Comparison of ENCODE assay signal across 1 cellular context in genomic region chr17:47949197-47949759, GRCh38.
TF ChIP-seq lines count a peak whose summit lies in the region.

No MANE protein-coding gene starts in this region.

TF ChIP-seq in HepG2, 621 proteins besides CTCF, POLR2A, EP300 and RAD21 (continued from another document and continues in another):
- TF ChIP-seq PAXIP1 (CRISPR knock-in tag; conservative IDR thresholded peaks at IDR 0.05) (no peak), ZNF780A (CRISPR knock-in tag; IDR thresholded peaks at IDR 0.05) (no peak), BRCA1 (CRISPR knock-in tag; IDR thresholded peaks at IDR 0.05) (no peak), TAF15 (IDR thresholded peaks at IDR 0.05; ENCODE audit: low read depth, low read length, poor library complexity, severe bottlenecking) (no peak), ZBED4 (CRISPR knock-in tag; IDR thresholded peaks at IDR 0.05; ENCODE audit: borderline replicate concordance) (peak; percentile 88), ZNF746 (CRISPR knock-in tag; IDR thresholded peaks at IDR 0.05) (peak; percentile 68), ZNF704 (CRISPR knock-in tag; IDR thresholded peaks at IDR 0.05; ENCODE audit: borderline replicate concordance) (no peak), GATA4 (IDR thresholded peaks at IDR 0.05; ENCODE audit: borderline replicate concordance, low read depth) (no peak), ZHX1 (CRISPR knock-in tag; IDR thresholded peaks at IDR 0.05; ENCODE audit: low read depth) (peak; percentile 53), SSRP1 (CRISPR knock-in tag; IDR thresholded peaks at IDR 0.05) (peak; percentile 82; the same call in 1 of the 2 replicates), NR2F6 (IDR thresholded peaks at IDR 0.05) (no peak), NR2F6 (CRISPR knock-in tag; IDR thresholded peaks at IDR 0.05) (peak; percentile 46; the same call in 1 of the 2 replicates), AKAP8 (CRISPR knock-in tag; IDR thresholded peaks at IDR 0.05) (no peak), NFATC3 (CRISPR knock-in tag; IDR thresholded peaks at IDR 0.05) (no peak), KMT2B (CRISPR knock-in tag; IDR thresholded peaks at IDR 0.05) (no peak), ZNF567 (CRISPR knock-in tag; IDR thresholded peaks at IDR 0.05; ENCODE audit: borderline replicate concordance) (no peak; the same call in 1 of the 2 replicates), CAMTA2 (CRISPR knock-in tag; IDR thresholded peaks at IDR 0.05; ENCODE audit: borderline replicate concordance) (no peak), ZNF547 (CRISPR knock-in tag; IDR thresholded peaks at IDR 0.05) (peak; percentile 80; the same call in 1 of the 2 replicates), IRF2 (CRISPR knock-in tag; IDR thresholded peaks at IDR 0.05) (peak; percentile 14; the same call in 1 of the 2 replicates), ZNF10 (CRISPR knock-in tag; IDR thresholded peaks at IDR 0.05; ENCODE audit: borderline replicate concordance, low read depth) (no peak), CREB3 (CRISPR knock-in tag; IDR thresholded peaks at IDR 0.05) (no peak), ZNF274 (CRISPR knock-in tag; IDR thresholded peaks at IDR 0.05) (peak; percentile 79), MLLT10 (CRISPR knock-in tag; IDR thresholded peaks at IDR 0.05) (no peak), BHLHE40 (IDR thresholded peaks at IDR 0.05; ENCODE audit: low read length) (no peak)
- TF ChIP-seq, protein P1, sequence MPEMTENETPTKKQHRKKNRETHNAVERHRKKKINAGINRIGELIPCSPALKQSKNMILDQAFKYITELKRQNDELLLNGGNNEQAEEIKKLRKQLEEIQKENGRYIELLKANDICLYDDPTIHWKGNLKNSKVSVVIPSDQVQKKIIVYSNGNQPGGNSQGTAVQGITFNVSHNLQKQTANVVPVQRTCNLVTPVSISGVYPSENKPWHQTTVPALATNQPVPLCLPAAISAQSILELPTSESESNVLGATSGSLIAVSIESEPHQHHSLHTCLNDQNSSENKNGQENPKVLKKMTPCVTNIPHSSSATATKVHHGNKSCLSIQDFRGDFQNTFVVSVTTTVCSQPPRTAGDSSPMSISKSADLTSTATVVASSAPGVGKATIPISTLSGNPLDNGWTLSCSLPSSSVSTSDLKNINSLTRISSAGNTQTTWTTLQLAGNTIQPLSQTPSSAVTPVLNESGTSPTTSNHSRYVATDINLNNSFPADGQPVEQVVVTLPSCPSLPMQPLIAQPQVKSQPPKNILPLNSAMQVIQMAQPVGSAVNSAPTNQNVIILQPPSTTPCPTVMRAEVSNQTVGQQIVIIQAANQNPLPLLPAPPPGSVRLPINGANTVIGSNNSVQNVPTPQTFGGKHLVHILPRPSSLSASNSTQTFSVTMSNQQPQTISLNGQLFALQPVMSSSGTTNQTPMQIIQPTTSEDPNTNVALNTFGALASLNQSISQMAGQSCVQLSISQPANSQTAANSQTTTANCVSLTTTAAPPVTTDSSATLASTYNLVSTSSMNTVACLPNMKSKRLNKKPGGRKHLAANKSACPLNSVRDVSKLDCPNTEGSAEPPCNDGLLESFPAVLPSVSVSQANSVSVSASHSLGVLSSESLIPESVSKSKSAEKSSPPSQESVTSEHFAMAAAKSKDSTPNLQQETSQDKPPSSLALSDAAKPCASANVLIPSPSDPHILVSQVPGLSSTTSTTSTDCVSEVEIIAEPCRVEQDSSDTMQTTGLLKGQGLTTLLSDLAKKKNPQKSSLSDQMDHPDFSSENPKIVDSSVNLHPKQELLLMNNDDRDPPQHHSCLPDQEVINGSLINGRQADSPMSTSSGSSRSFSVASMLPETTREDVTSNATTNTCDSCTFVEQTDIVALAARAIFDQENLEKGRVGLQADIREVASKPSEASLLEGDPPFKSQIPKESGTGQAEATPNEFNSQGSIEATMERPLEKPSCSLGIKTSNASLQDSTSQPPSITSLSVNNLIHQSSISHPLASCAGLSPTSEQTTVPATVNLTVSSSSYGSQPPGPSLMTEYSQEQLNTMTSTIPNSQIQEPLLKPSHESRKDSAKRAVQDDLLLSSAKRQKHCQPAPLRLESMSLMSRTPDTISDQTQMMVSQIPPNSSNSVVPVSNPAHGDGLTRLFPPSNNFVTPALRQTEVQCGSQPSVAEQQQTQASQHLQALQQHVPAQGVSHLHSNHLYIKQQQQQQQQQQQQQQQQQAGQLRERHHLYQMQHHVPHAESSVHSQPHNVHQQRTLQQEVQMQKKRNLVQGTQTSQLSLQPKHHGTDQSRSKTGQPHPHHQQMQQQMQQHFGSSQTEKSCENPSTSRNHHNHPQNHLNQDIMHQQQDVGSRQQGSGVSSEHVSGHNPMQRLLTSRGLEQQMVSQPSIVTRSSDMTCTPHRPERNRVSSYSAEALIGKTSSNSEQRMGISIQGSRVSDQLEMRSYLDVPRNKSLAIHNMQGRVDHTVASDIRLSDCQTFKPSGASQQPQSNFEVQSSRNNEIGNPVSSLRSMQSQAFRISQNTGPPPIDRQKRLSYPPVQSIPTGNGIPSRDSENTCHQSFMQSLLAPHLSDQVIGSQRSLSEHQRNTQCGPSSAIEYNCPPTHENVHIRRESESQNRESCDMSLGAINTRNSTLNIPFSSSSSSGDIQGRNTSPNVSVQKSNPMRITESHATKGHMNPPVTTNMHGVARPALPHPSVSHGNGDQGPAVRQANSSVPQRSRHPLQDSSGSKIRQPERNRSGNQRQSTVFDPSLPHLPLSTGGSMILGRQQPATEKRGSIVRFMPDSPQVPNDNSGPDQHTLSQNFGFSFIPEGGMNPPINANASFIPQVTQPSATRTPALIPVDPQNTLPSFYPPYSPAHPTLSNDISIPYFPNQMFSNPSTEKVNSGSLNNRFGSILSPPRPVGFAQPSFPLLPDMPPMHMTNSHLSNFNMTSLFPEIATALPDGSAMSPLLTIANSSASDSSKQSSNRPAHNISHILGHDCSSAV (CRISPR knock-in tag; IDR thresholded peaks at IDR 0.05; ENCODE audit: borderline replicate concordance): no peak
- TF ChIP-seq, protein P2, sequence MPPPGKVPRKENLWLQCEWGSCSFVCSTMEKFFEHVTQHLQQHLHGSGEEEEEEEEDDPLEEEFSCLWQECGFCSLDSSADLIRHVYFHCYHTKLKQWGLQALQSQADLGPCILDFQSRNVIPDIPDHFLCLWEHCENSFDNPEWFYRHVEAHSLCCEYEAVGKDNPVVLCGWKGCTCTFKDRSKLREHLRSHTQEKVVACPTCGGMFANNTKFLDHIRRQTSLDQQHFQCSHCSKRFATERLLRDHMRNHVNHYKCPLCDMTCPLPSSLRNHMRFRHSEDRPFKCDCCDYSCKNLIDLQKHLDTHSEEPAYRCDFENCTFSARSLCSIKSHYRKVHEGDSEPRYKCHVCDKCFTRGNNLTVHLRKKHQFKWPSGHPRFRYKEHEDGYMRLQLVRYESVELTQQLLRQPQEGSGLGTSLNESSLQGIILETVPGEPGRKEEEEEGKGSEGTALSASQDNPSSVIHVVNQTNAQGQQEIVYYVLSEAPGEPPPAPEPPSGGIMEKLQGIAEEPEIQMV (CRISPR knock-in tag; IDR thresholded peaks at IDR 0.05; ENCODE audit: low read depth): 0 out of 2 replicates have a peak, but pooled peaks have one; percentile 5
- TF ChIP-seq, protein P3, sequence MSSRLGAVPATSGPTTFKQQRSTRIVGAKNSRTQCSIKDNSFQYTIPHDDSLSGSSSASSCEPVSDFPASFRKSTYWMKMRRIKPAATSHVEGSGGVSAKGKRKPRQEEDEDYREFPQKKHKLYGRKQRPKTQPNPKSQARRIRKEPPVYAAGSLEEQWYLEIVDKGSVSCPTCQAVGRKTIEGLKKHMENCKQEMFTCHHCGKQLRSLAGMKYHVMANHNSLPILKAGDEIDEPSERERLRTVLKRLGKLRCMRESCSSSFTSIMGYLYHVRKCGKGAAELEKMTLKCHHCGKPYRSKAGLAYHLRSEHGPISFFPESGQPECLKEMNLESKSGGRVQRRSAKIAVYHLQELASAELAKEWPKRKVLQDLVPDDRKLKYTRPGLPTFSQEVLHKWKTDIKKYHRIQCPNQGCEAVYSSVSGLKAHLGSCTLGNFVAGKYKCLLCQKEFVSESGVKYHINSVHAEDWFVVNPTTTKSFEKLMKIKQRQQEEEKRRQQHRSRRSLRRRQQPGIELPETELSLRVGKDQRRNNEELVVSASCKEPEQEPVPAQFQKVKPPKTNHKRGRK (CRISPR knock-in tag; IDR thresholded peaks at IDR 0.05): peak; percentile 82; the same call in 1 of the 2 replicates
